13 cellular contexts compared by ENCODE assay signal in the genomic region with DNA sequence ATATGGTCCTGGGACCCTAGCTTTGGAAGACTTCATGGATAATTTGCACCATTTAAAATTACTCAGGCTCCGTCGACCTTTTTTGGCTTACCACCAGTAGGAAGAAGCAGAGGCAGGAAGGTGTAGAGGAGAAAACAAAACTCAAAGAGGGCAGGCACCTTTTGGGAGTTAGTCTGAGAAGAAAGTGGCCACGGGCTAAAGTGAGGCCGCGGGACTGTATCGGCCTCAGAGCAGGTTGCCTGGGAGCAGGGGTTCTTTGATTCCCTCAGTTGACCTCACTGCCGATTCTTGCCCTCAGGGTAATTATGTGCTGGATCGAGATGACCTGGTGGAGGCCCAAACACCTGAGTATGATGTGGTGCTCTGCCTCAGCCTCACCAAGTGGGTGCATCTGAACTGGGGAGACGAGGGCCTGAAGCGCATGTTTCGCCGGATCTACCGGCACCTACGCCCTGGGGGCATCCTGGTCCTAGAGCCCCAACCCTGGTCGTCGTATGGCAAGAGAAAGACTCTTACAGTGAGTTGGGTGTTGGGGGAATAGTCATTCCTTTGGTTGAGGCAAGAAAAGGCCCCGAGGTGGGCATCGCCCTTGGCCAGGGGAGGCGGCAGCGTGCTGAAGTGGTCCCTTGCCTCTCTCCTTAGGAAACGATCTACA. TPM values are rescaled to one million over a fixed set of nuclear protein-coding genes. Genes with fewer than 3 reads are reported as not detected.
DNase-seq lines count a peak whose midpoint lies in the region; ATAC-seq and TF ChIP-seq lines count a peak whose summit lies in the region.
"Had no signal": no experiment of that assay in that cellular context is flagged by ENCODE, and none has a peak within 500 bp of the region (broad histone marks: within the 10 kb centered on the region; RNA-seq: fewer than 3 reads in every experiment).

No MANE protein-coding gene starts in this region.

- H3K4me1 Mint-ChIP-seq in T-helper 2 cell treated with Interferon-gamma antibody and Interleukin-4, amounts not matched to agents 5 μg/mL and 100 μg/mL, for 36 hours (ENCODE audit: low read depth) = peaks cover 42% of the 10 kb centered on the region
- H3K4me1 Mint-ChIP-seq in endodermal cell = peaks cover 43% of the 10 kb centered on the region

- peaks cover 14% of the 10 kb centered on the region for H3K27me3 Mint-ChIP-seq in T-helper 2 cell treated with Interferon-gamma antibody and Interleukin-4, amounts not matched to agents 5 μg/mL and 100 μg/mL, for 36 hours (ENCODE audit: low read depth)
- peaks cover 6% of the 10 kb centered on the region for H3K27me3 Mint-ChIP-seq in endodermal cell (ENCODE audit: insufficient read depth)

- H3K4me3 Mint-ChIP-seq in T-helper 2 cell treated with Interferon-gamma antibody and Interleukin-4, amounts not matched to agents 5 μg/mL and 100 μg/mL, for 36 hours = peak overlapping the region; percentile 94
- peak overlapping the region; percentile 89 for H3K4me3 Mint-ChIP-seq in endodermal cell

- CTCF ChIA-PET in RWPE1 (lab: Yijun Ruan, JAX) = no interaction called here

- peak overlapping the region; percentile 94 for H3K9ac ChIP-seq in endodermal cell (ENCODE audit: extremely low read depth, low read length, poor library complexity, severe bottlenecking)

- H3K27me3 ChIP-seq in endodermal cell (ENCODE audit: control insufficient read depth, insufficient read depth, low read length, poor library complexity, severe bottlenecking) = no peaks in the 10 kb centered on the region
- no peaks in the 10 kb centered on the region for H3K27me3 ChIP-seq in spleen (replicated peaks in 1 of 7)
- H3K27me3 ChIP-seq: ascending aorta had no signal

- H3K27ac Mint-ChIP-seq in T-helper 2 cell treated with Interferon-gamma antibody and Interleukin-4, amounts not matched to agents 5 μg/mL and 100 μg/mL, for 36 hours = peak overlapping the region; percentile 65
- H3K27ac Mint-ChIP-seq in endodermal cell = peak overlapping the region; percentile 93

- peaks cover 4% of the 10 kb centered on the region for H3K9me3 Mint-ChIP-seq in T-helper 2 cell treated with Interferon-gamma antibody and Interleukin-4, amounts not matched to agents 5 μg/mL and 100 μg/mL, for 36 hours
- H3K9me3 Mint-ChIP-seq in endodermal cell = peaks cover 5% of the 10 kb centered on the region

- WGBS in endodermal cell (ENCODE audit: insufficient coverage in 1 of 2, insufficient read length in 1 of 2), 2 experiments = 95% methylated on average over 13 to 21 of the region's 21 CpGs
- 83 to 91% (median 86%) methylated on average over 21 of the region's 21 CpGs for WGBS in spleen, 5 donors

- H3K36me3 Mint-ChIP-seq in T-helper 2 cell treated with Interferon-gamma antibody and Interleukin-4, amounts not matched to agents 5 μg/mL and 100 μg/mL, for 36 hours (ENCODE audit: low read depth) = peaks cover 50% of the 10 kb centered on the region
- peaks cover 38% of the 10 kb centered on the region for H3K36me3 Mint-ChIP-seq in endodermal cell (ENCODE audit: low read depth)

- H3K9me3 ChIP-seq in endodermal cell (ENCODE audit: control insufficient read depth, low read length) (no peaks in the 10 kb centered on the region), spleen (no peaks in the 10 kb centered on the region)
- H3K9me3 ChIP-seq: ascending aorta, prostate gland had no signal

- H3K36me3 ChIP-seq in endodermal cell (ENCODE audit: control insufficient read depth, insufficient read depth, low read length) (peaks cover 50% of the 10 kb centered on the region), spleen (peaks cover 2 to 47% (median 23%) of the 10 kb centered on the region in 6 donors)

- intact Hi-C loops in spleen (cut with DNase I; ENCODE audit: low total_unique reads) = no loop called here

- no peak for TF ChIP-seq POLR2A in spleen (IDR thresholded peaks at IDR 0.05)

- no peak for ATAC-seq in omental fat pad (ENCODE audit: low FRiP score)
- ATAC-seq in HG02763 (IDR thresholded peaks at IDR 0.05; ENCODE audit: unreplicated experiment) = no peak

- H3K4me3 ChIP-seq in endodermal cell (ENCODE audit: low read length) (peak overlapping the region; percentile 97), spleen (peak overlapping the region in 3 of 8 donors; percentile 12 to 97 (median 85))
- H3K4me3 ChIP-seq: ascending aorta, HAP-1, prostate gland had no signal

- TF ChIP-seq CTCF in RWPE1 (conservative IDR thresholded peaks at IDR 0.05; ENCODE audit: low read depth) (no peak), endodermal cell (conservative IDR thresholded peaks at IDR 0.05) (no peak), spleen (IDR thresholded peaks at IDR 0.05 in 8 of 11, conservative IDR thresholded peaks at IDR 0.05 in 3 of 11) (no peak), omental fat pad (IDR thresholded peaks at IDR 0.05) (no peak)

- DNase-seq in T-helper 2 cell treated with Interferon-gamma antibody and Interleukin-4, amounts not matched to agents 5 μg/mL and 100 μg/mL, for 36 hours (ENCODE audit: low spot score) = no peak
- DNase-seq in T-helper 2 cell = no peak
- no peak for DNase-seq in RWPE1 (ENCODE audit: low spot score)
- no peak for DNase-seq in endodermal cell
- peak; percentile 76 for DNase-seq in spleen
- no peak for DNase-seq in omental fat pad (ENCODE audit: low spot score)
- no peak for DNase-seq in NCI-H2081 (lab: John Stamatoyannopoulos, UW)
- DNase-seq: ACHN, kidney had no signal

- POLR2A ChIA-PET in RWPE1 (lab: Yijun Ruan, JAX; ENCODE audit: low non-redundant PET) = no interaction called here

- H3K4me1 ChIP-seq in endodermal cell (ENCODE audit: control insufficient read depth, insufficient read depth, low read length) (peaks cover 24% of the 10 kb centered on the region), spleen (peaks cover 45 to 76% (median 67%) of the 10 kb centered on the region in 6 donors)

- H3K27ac ChIP-seq in RWPE1 (peak overlapping the region; percentile 95), endodermal cell (ENCODE audit: low read depth, low read length) (peak overlapping the region; percentile 57), spleen (peak overlapping the region in 7 of 8 donors; percentile 45 to 100 (median 100))

RNA-seq across cellular contexts. Expression of a gene that starts 3.1 kb away (rescaled TPM):
- total RNA-seq in endodermal cell = 10 to 100 TPM; 32.9 to 48.0 TPM
- 37.6 TPM for polyA plus RNA-seq in endodermal cell (2013, experiment 1 of 2)
- 34.8 TPM for polyA plus RNA-seq in endodermal cell (2013, experiment 2 of 2)
- 10 to 100 TPM; 42.3 to 82.2 (median 67.3) TPM for total RNA-seq in spleen
- polyA plus RNA-seq in spleen = 10 to 100 TPM; 31.4 to 56.9 (median 38.0) TPM
- 10 to 100 TPM; 23.6 to 49.5 (median 36.6) TPM for total RNA-seq in omental fat pad

RNA-seq across cellular contexts. Expression of a gene that starts 3.5 kb away (rescaled TPM):
- total RNA-seq in endodermal cell = 10 to 100 TPM; 43.8 to 65.6 TPM
- polyA plus RNA-seq in endodermal cell (2013, experiment 1 of 2) = 46.4 TPM
- polyA plus RNA-seq in endodermal cell (2013, experiment 2 of 2) = 47.1 TPM
- 10 to 100 TPM; 46.7 to 63.8 (median 57.7) TPM for total RNA-seq in spleen
- 100 to 1,000 TPM in 2 of 3 donors, 10 to 100 TPM in 1; 87.6 to 111 (median 111) TPM for polyA plus RNA-seq in spleen
- total RNA-seq in omental fat pad = 10 to 100 TPM in 3 of 4 donors, 1 to 10 TPM in 1; 6.1 to 22.2 (median 17.7) TPM

RNA-seq across cellular contexts. Expression of a gene that starts 4.2 kb away (rescaled TPM):
- total RNA-seq in endodermal cell = 1 to 10 TPM; 1.9 to 2.3 TPM
- 2.0 TPM for polyA plus RNA-seq in endodermal cell (2013, experiment 1 of 2)
- 2.4 TPM for polyA plus RNA-seq in endodermal cell (2013, experiment 2 of 2)
- total RNA-seq in spleen = 1 to 10 TPM; 4.5 to 8.3 (median 6.3) TPM
- polyA plus RNA-seq in spleen = 10 to 100 TPM; 21.7 to 42.6 (median 24.3) TPM
- total RNA-seq in omental fat pad = 1 to 10 TPM; 2.8 to 5.8 (median 3.6) TPM
- total RNA-seq: ascending aorta had no signal

RNA-seq across cellular contexts. Expression of a gene that starts 31.3 kb away (rescaled TPM):
- 1 to 10 TPM; 1.3 to 1.5 TPM for total RNA-seq in endodermal cell
- polyA plus RNA-seq in endodermal cell (2013, experiment 1 of 2) = 1.4 TPM
- 0.83 TPM for polyA plus RNA-seq in endodermal cell (2013, experiment 2 of 2)
- total RNA-seq in spleen = 1 to 10 TPM in 5 of 7 donors, not detected in 2; 1.3 to 4.6 (median 1.9) TPM
- 1 to 10 TPM in 2 of 3 donors, under 1 TPM in 1; 0.65 to 2.1 (median 1.2) TPM for polyA plus RNA-seq in spleen
- 1 to 10 TPM in 1 of 4 donors, under 1 TPM in 1, not detected in 2; 0.84 to 1.3 TPM for total RNA-seq in omental fat pad
- total RNA-seq: ascending aorta had no signal

RNA-seq across cellular contexts. Expression of a gene that starts 46.3 kb away (rescaled TPM):
- total RNA-seq in endodermal cell (10 to 100 TPM; 30.9 to 35.2 TPM), spleen (100 to 1,000 TPM in 3 of 7 donors, 10 to 100 TPM in 4; 67.1 to 119 (median 98.8) TPM), omental fat pad (10 to 100 TPM; 15.6 to 36.4 (median 21.4) TPM)
- 23.5 TPM for polyA plus RNA-seq in endodermal cell (2013, experiment 1 of 2)
- polyA plus RNA-seq in endodermal cell (2013, experiment 2 of 2) = 25.1 TPM
- polyA plus RNA-seq in spleen = 100 to 1,000 TPM in 1 of 3 donors, 10 to 100 TPM in 2; 57.2 to 105 (median 83.9) TPM
